In the genomic region with DNA sequence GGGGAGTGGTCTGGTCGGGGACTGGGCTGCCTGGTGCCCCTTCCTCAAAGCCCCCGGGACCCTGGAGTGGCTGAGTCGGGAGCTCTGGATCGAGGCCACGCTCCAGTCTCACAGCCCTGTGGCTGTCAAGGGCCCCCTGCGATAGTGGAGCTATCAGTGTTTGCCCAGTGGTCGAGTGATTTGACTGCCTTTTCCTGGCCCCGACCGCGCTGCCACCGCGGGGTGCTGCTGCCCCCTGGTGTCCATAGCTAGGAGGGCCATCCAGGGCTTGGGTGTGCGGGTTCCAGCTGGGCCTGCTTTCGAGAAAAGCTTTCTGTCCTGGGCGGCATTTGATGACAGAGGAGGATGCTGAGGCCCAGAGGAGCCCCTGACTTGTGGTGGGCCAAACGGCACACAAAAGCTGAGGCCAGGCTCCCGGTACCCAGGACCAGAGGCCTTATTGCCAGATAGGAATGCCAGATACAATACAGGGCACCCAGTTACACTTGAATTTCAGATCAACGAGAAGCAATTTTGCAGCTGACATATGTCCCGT, we compare ENCODE assay signal across 1 cellular context.
A peak's percentile ranks its signal among the peaks of the same experiment; 100 is the strongest.
TF ChIP-seq lines count a peak whose summit lies in the region.

No MANE protein-coding gene starts in this region.

TF ChIP-seq in K562, 482 proteins besides CTCF, POLR2A, EP300 and RAD21 (continued from another document):
- peak; percentile 84 for TF ChIP-seq HMGN3 (IDR thresholded peaks at IDR 0.05; ENCODE audit: borderline replicate concordance, extremely low read depth, insufficient read length, low read depth, low read length)
